1 cellular context compared by ENCODE assay signal in genomic region chr15:84921121-84921520, GRCh38.
TF ChIP-seq lines count a peak whose summit lies in the region.

No MANE protein-coding gene starts in this region.

TF ChIP-seq in A549, 52 proteins besides CTCF, POLR2A, EP300 and RAD21:
- TF ChIP-seq HMGXB4 (CRISPR knock-in tag; IDR thresholded peaks at IDR 0.05; ENCODE audit: borderline replicate concordance) (no peak), FOXS1 (CRISPR knock-in tag; IDR thresholded peaks at IDR 0.05) (no peak), CBX8 (IDR thresholded peaks at IDR 0.05) (no peak), REST (IDR thresholded peaks at IDR 0.05) (no peak), NR3C1 (IDR thresholded peaks at IDR 0.05) (no peak), CHD4 (IDR thresholded peaks at IDR 0.05; ENCODE audit: borderline replicate concordance) (no peak), CEBPB (IDR thresholded peaks at IDR 0.05) (no peak), HOXB13 (CRISPR knock-in tag; IDR thresholded peaks at IDR 0.05; ENCODE audit: low read depth) (no peak), ZC3H11A (IDR thresholded peaks at IDR 0.05) (no peak), EHMT2 (IDR thresholded peaks at IDR 0.05; ENCODE audit: low read depth) (no peak), RNF2 (IDR thresholded peaks at IDR 0.05; ENCODE audit: borderline replicate concordance, low read depth) (no peak), EHF (CRISPR knock-in tag; IDR thresholded peaks at IDR 0.05) (no peak), POLR2AphosphoS2 (conservative IDR thresholded peaks at IDR 0.05; ENCODE audit: low read length) (no peak), PHF8 (IDR thresholded peaks at IDR 0.05; ENCODE audit: borderline replicate concordance, low read depth) (no peak), ZSCAN20 (CRISPR knock-in tag; IDR thresholded peaks at IDR 0.05) (no peak), CHD2 (IDR thresholded peaks at IDR 0.05; ENCODE audit: low read length, partially characterized antibody) (no peak), NPAS2 (CRISPR knock-in tag; IDR thresholded peaks at IDR 0.05; ENCODE audit: borderline replicate concordance) (no peak), ATOH8 (CRISPR knock-in tag; IDR thresholded peaks at IDR 0.05; ENCODE audit: low read depth) (no peak)
